In genomic region chr9:130962418-130963316, GRCh38 we compare ENCODE assay signal across 11 cellular contexts. TPM values are rescaled to one million over a fixed set of nuclear protein-coding genes. Genes with fewer than 3 reads are reported as not detected.
DNase-seq lines count a peak whose midpoint lies in the region; ATAC-seq and TF ChIP-seq lines count a peak whose summit lies in the region.
"Had no signal": no experiment of that assay in that cellular context is flagged by ENCODE, and none has a peak within 500 bp of the region (broad histone marks: within the 10 kb centered on the region; RNA-seq: fewer than 3 reads in every experiment).

No MANE protein-coding gene starts in this region.

- no peak overlapping the region for H2AFZ ChIP-seq in ACC112 (ENCODE audit: low read length, unreplicated experiment)

- DNase-seq in HT1080 (ENCODE audit: low read depth), result peak; percentile 97
- DNase-seq in brain pericyte (ENCODE audit: low read depth, low spot score), result peak; percentile 16
- DNase-seq in kidney glomerular epithelial cell (lab: John Stamatoyannopoulos, UW), result peak; percentile 96
- DNase-seq in middle frontal gyrus (ENCODE audit: extremely low spot score, low spot score), result no peak
- DNase-seq in dorsolateral prefrontal cortex, result no peak
- DNase-seq: activated CD4-positive, CD25-positive, alpha-beta regulatory T cell; caudate nucleus; CD8-positive, alpha-beta T cell had no signal

- no peak overlapping the region for H3K4me3 ChIP-seq in ACC112 (ENCODE audit: low read depth, low read length)
- no peak overlapping the region for H3K4me3 ChIP-seq in dorsolateral prefrontal cortex

- H3K27ac ChIP-seq in ACC112 (ENCODE audit: low read depth, low read length) (peak overlapping the region; percentile 16; the same call in 1 of the 2 replicates), dorsolateral prefrontal cortex (no peak overlapping the region)

- no peaks in the 10 kb centered on the region for H3K36me3 ChIP-seq in ACC112 (ENCODE audit: insufficient read depth, low read length)

- H3K79me2 ChIP-seq in ACC112 (ENCODE audit: control insufficient read depth, insufficient read depth, low read length, unreplicated experiment), result no peaks in the 10 kb centered on the region

- peaks cover 13% of the 10 kb centered on the region for H3K4me1 ChIP-seq in ACC112 (ENCODE audit: control insufficient read depth, insufficient read depth, low read length, unreplicated experiment)

- no peak for TF ChIP-seq CTCF in dorsolateral prefrontal cortex (IDR thresholded peaks at IDR 0.05 in 54 of 56, conservative IDR thresholded peaks at IDR 0.05 in 2 of 56; ENCODE audit: low read depth in 1 of 56, partially characterized antibody in 56 of 56)

- H3K27me3 ChIP-seq in ACC112 (ENCODE audit: insufficient read depth, low read length) (no peaks in the 10 kb centered on the region), dorsolateral prefrontal cortex (peaks cover 0 to 10% (median 0%) of the 10 kb centered on the region in 45 donors)

- ATAC-seq in GM19023 (IDR thresholded peaks at IDR 0.05; ENCODE audit: unreplicated experiment), result no peak
- no peak for ATAC-seq in HG03439 (IDR thresholded peaks at IDR 0.05; ENCODE audit: unreplicated experiment)
- ATAC-seq: CD8-positive, alpha-beta T cell had no signal

- intact Hi-C loops in dorsolateral prefrontal cortex (cut with DNase I), result no loop called here

RNA-seq across cellular contexts. Expression of gene FIBCD1, which starts 23.6 kb away (rescaled TPM):
- total RNA-seq in HT1080 (2014; rRNA removed; shearing (Covaris generic)), result 11.6 TPM in 2 replicates
- 0.37 TPM in 2 replicates for polyA plus RNA-seq in HT1080 (2015; cell fraction: cytosol; rRNA removed)
- 0.41 and 0.47 TPM in 2 replicates for polyA plus RNA-seq in HT1080 (2015; cell fraction: nucleus; rRNA removed)
- total RNA-seq in dorsolateral prefrontal cortex, result 1 to 10 TPM in 87 of 120 experiments, under 1 TPM in 31, not detected in 2; 0.24 to 4.5 (median 1.6) TPM
- total RNA-seq: CD8-positive, alpha-beta T cell had no signal

RNA-seq across cellular contexts. Expression of gene LAMC3, which starts 46.3 kb away (rescaled TPM):
- 0.13 and 0.29 TPM in 2 replicates for total RNA-seq in HT1080 (2014; rRNA removed; shearing (Covaris generic))
- polyA plus RNA-seq in HT1080 (2015; cell fraction: cytosol; rRNA removed), result 0.01 and 0.13 TPM in 2 replicates
- 0.08 and 0.10 TPM in 2 replicates for polyA plus RNA-seq in HT1080 (2015; cell fraction: nucleus; rRNA removed)
- total RNA-seq in dorsolateral prefrontal cortex, result 10 to 100 TPM in 3 of 120 experiments, 1 to 10 TPM in 117; 1.4 to 14.2 (median 4.7) TPM

Comparison
In these comparisons a context has a peak if more than half of its experiments do, and no peak if none do; other contexts are left out.
1. DNase-seq: peak in HT1080 (single experiment), brain pericyte (single experiment) and kidney glomerular epithelial cell (single experiment); none in middle frontal gyrus (single experiment) and dorsolateral prefrontal cortex (0 of 10).